9 cellular contexts compared by ENCODE assay signal in genomic region chr14:22657861-22658260, GRCh38. TPM values are rescaled to one million over a fixed set of nuclear protein-coding genes. Genes with fewer than 3 reads are reported as not detected.
DNase-seq lines count a peak whose midpoint lies in the region; ATAC-seq and TF ChIP-seq lines count a peak whose summit lies in the region.
"Had no signal": no experiment of that assay in that cellular context is flagged by ENCODE, and none has a peak within 500 bp of the region (broad histone marks: within the 10 kb centered on the region; RNA-seq: fewer than 3 reads in every experiment).

No MANE protein-coding gene starts in this region.

- H4K20me1 ChIP-seq in MM.1S (ENCODE audit: insufficient read depth, low read length) (no peaks in the 10 kb centered on the region), osteoblast (ENCODE audit: insufficient read depth, low read length) (no peaks in the 10 kb centered on the region)

- H3K36me3 ChIP-seq in MM.1S (replicated peaks; ENCODE audit: insufficient read depth, low read length) (no peaks in the 10 kb centered on the region), osteoblast (ENCODE audit: insufficient read depth, low read length) (no peaks in the 10 kb centered on the region)
- H3K36me3 ChIP-seq: SJCRH30 had no signal

- no peaks in the 10 kb centered on the region for H3K9me3 ChIP-seq in MM.1S (replicated peaks; ENCODE audit: insufficient read depth, low read length)
- H3K9me3 ChIP-seq in osteoblast (ENCODE audit: low read depth, low read length) = no peaks in the 10 kb centered on the region
- H3K9me3 ChIP-seq: SJCRH30 had no signal

- TF ChIP-seq CTCF in MM.1S (IDR thresholded peaks at IDR 0.05; ENCODE audit: low read length) (peak; percentile 33; the same call in 1 of the 2 replicates), osteoblast (IDR thresholded peaks at IDR 0.05; ENCODE audit: extremely low read depth, low read depth, low read length) (peak; percentile 63)

- DNase-seq in GF-D8 (lab: John Stamatoyannopoulos, UW) = peak; percentile 5
- peak; percentile 8 for DNase-seq in MM.1S
- peak; percentile 38 for DNase-seq in cerebellar cortex (ENCODE audit: low spot score)
- DNase-seq in osteoblast (ENCODE audit: insufficient read length, low spot score, missing footprints) = no peak
- DNase-seq in iPS-NIHi11 (ENCODE audit: low spot score) = no peak

- no peak overlapping the region for H2AFZ ChIP-seq in MM.1S (ENCODE audit: low read length)
- no peak overlapping the region for H2AFZ ChIP-seq in osteoblast (ENCODE audit: low read length)

- ATAC-seq in HG03108 (IDR thresholded peaks at IDR 0.05; ENCODE audit: unreplicated experiment) (no peak), HG02759 (IDR thresholded peaks at IDR 0.05; ENCODE audit: unreplicated experiment) (no peak), GM19455 (IDR thresholded peaks at IDR 0.05; ENCODE audit: unreplicated experiment) (no peak)

- no peaks in the 10 kb centered on the region for H3K27me3 ChIP-seq in MM.1S (replicated peaks; ENCODE audit: insufficient read depth, low read length)
- H3K27me3 ChIP-seq in osteoblast (ENCODE audit: insufficient read depth, low read length) = no peaks in the 10 kb centered on the region
- H3K27me3 ChIP-seq: SJCRH30 had no signal

- H3K27ac ChIP-seq in MM.1S (ENCODE audit: low read length) = no peak overlapping the region
- peak overlapping the region; percentile 56 for H3K27ac ChIP-seq in osteoblast (ENCODE audit: low read depth, low read length)
- H3K27ac ChIP-seq: SJCRH30 had no signal

- no peak overlapping the region for H3K9ac ChIP-seq in MM.1S (ENCODE audit: low read length)

- H3F3A ChIP-seq in MM.1S (ENCODE audit: insufficient read depth, low read length) = no peaks in the 10 kb centered on the region

- H3K79me2 ChIP-seq in MM.1S (ENCODE audit: low read length) = no peaks in the 10 kb centered on the region
- no peaks in the 10 kb centered on the region for H3K79me2 ChIP-seq in osteoblast (ENCODE audit: insufficient read depth, low read length)

- H3K4me2 ChIP-seq in MM.1S (ENCODE audit: low read depth, low read length) (no peak overlapping the region), osteoblast (ENCODE audit: insufficient read depth, low read length) (no peak overlapping the region)

- H3K4me3 ChIP-seq in MM.1S (ENCODE audit: low read length) = no peak overlapping the region
- no peak overlapping the region for H3K4me3 ChIP-seq in osteoblast (ENCODE audit: insufficient read depth, low read length)
- H3K4me3 ChIP-seq: SJCRH30 had no signal

- no peaks in the 10 kb centered on the region for H3K9me2 ChIP-seq in MM.1S (replicated peaks; ENCODE audit: insufficient read depth, low read length)

- H3K4me1 ChIP-seq in MM.1S (ENCODE audit: low read length) (no peaks in the 10 kb centered on the region), osteoblast (ENCODE audit: insufficient read depth, low read length) (peaks cover 23% of the 10 kb centered on the region)

RNA-seq across cellular contexts. Expression of gene OR6J1, which starts 13.7 kb away (rescaled TPM):
- not detected in 2 replicates for total RNA-seq in osteoblast
- total RNA-seq: SJCRH30 had no signal

RNA-seq across cellular contexts. Expression of gene ABHD4, which starts 59.8 kb away (rescaled TPM):
- 52.1 and 54.2 TPM in 2 replicates for total RNA-seq in osteoblast

Comparison
In these comparisons a context has a peak if more than half of its experiments do, and no peak if none do; other contexts are left out.
1. DNase-seq: peak in GF-D8 (single experiment), MM.1S (single experiment) and cerebellar cortex (single experiment); none in osteoblast (single experiment) and iPS-NIHi11 (single experiment).